In the genomic region with DNA sequence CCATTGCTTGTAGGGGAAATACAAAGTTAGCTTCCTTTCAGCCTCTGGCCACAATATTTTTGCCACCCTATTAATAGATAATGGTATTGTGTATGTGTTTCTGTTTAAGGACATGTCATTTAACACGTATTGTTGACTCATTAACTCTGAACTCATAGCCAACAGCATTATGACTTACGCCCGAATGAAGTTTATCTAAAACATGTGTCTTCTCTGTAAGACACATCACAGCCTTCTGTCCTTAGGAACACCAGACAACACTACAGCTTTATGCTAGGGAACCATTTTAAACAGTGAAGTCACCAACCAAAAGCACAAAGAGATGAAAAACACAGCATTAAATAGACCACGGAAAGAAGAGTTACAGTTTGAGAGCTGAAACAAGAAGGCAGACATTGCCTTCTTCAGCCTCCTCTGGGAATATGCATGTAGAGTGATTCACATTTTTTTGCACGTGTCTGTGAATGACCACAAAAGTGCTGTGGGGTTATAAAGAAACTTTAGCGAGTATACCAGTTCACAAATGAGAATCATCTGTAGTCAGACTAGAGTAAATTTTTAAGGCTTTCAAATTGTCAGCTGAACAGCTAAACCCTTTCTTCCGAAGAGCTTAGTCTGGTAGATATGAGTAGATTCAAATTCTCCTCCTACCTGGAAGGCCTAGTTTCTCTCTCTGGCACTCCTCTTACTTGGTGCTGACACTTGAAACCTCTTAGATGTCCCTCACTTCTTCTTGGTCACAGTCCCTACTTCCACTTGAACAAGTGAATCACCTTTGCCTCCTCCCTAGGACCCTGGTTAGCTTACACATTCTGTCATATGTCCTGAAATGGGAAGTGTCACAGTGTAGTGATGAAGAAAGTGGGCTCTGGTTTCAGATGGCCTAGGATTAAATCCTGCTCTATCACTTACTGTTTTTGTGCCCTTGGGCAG, we compare ENCODE assay signal across 9 cellular contexts. TPM values are rescaled to one million over a fixed set of nuclear protein-coding genes. Genes with fewer than 3 reads are reported as not detected.
DNase-seq lines count a peak whose midpoint lies in the region; ATAC-seq, FAIRE-seq and TF ChIP-seq lines count a peak whose summit lies in the region.
"Had no signal": no experiment of that assay in that cellular context is flagged by ENCODE, and none has a peak within 500 bp of the region (broad histone marks: within the 10 kb centered on the region; RNA-seq: fewer than 3 reads in every experiment).

No MANE protein-coding gene starts in this region.

- no peak overlapping the region for H4K8ac ChIP-seq in mesendoderm (ENCODE audit: low read depth, low read length)

- H3K27ac ChIP-seq in Karpas-422 (ENCODE audit: low read length): peak overlapping the region; percentile 98
- H3K27ac ChIP-seq in keratinocyte (ENCODE audit: control insufficient read depth, insufficient read depth, low read length): no peak overlapping the region
- no peak overlapping the region for H3K27ac ChIP-seq in mesendoderm (ENCODE audit: low read depth, low read length)
- H3K27ac ChIP-seq in right lobe of liver: no peak overlapping the region

- peak overlapping the region; percentile 12; the same call in 1 of the 2 replicates for H3K4me3 ChIP-seq in Karpas-422 (ENCODE audit: low read length)
- no peak overlapping the region for H3K4me3 ChIP-seq in keratinocyte (ENCODE audit: control insufficient read depth in 2 of 3, extremely low read depth in 1 of 3, insufficient read depth in 2 of 3, low read depth in 1 of 3, low read length in 3 of 3)
- no peak overlapping the region for H3K4me3 ChIP-seq in mesendoderm (ENCODE audit: low read length)
- no peak overlapping the region for H3K4me3 ChIP-seq in right lobe of liver

- ATAC-seq in GM18502 (IDR thresholded peaks at IDR 0.05; ENCODE audit: poor library complexity, unreplicated experiment) (peak; percentile 63), GM21717 (IDR thresholded peaks at IDR 0.05; ENCODE audit: unreplicated experiment) (peak; percentile 44), right lobe of liver (no peak)

- no peaks in the 10 kb centered on the region for H3K79me1 ChIP-seq in mesendoderm (ENCODE audit: low read length)

- no peak overlapping the region for H3K18ac ChIP-seq in mesendoderm (ENCODE audit: low read length)

- TF ChIP-seq CTCF in keratinocyte (optimal IDR thresholded peaks at IDR 0.05 in 1 of 3, IDR thresholded peaks at IDR 0.05 in 1 of 3, conservative IDR thresholded peaks at IDR 0.05 in 1 of 3; ENCODE audit: extremely low read depth in 1 of 3, insufficient read depth in 2 of 3, low read length in 3 of 3) (no peak), right lobe of liver (IDR thresholded peaks at IDR 0.05) (no peak)

- H3K9ac ChIP-seq in Karpas-422 (ENCODE audit: low read length) (peak overlapping the region; percentile 32), keratinocyte (ENCODE audit: control insufficient read depth, extremely low read depth, insufficient read depth, low read length) (no peak overlapping the region), mesendoderm (ENCODE audit: low read length) (no peak overlapping the region)

- 0 out of 2 replicates have a peak, but pooled peaks cover 4% of the 10 kb centered on the region for H3K36me3 ChIP-seq in Karpas-422 (ENCODE audit: insufficient read depth, low read length)
- H3K36me3 ChIP-seq in keratinocyte (ENCODE audit: control insufficient read depth in 2 of 2, extremely low read depth in 1 of 2, insufficient read depth in 2 of 2, low read length in 2 of 2): no peaks in the 10 kb centered on the region
- H3K36me3 ChIP-seq in mesendoderm (ENCODE audit: control insufficient read depth, insufficient read depth, low read length): no peaks in the 10 kb centered on the region
- H3K36me3 ChIP-seq in right lobe of liver: no peaks in the 10 kb centered on the region

- H3K9me3 ChIP-seq in Karpas-422 (ENCODE audit: low read length) (no peaks in the 10 kb centered on the region), keratinocyte (ENCODE audit: control insufficient read depth, low read depth, low read length) (no peaks in the 10 kb centered on the region), right lobe of liver (no peaks in the 10 kb centered on the region)

- no peak for TF ChIP-seq POLR2A in right lobe of liver (IDR thresholded peaks at IDR 0.05)

- H2AK5ac ChIP-seq in mesendoderm (ENCODE audit: low read length): no peak overlapping the region

- FAIRE-seq in keratinocyte (lab: Jason Lieb, UNC): peak; percentile 71

- H3K27me3 ChIP-seq in Karpas-422 (ENCODE audit: low read length) (no peaks in the 10 kb centered on the region), keratinocyte (ENCODE audit: control insufficient read depth, extremely low read depth, insufficient read depth, low read length) (no peaks in the 10 kb centered on the region), mesendoderm (ENCODE audit: insufficient read depth, low read length, poor library complexity) (no peaks in the 10 kb centered on the region), right lobe of liver (no peaks in the 10 kb centered on the region)

- DNase-seq in Karpas-422 (peak; percentile 52), keratinocyte (ENCODE audit: low read depth, low spot score) (no peak), GF-D8 (lab: John Stamatoyannopoulos, UW) (no peak), mesendoderm (no peak), iPS-NIHi11 (ENCODE audit: low spot score) (no peak), right lobe of liver (no peak)
- DNase-seq: activated CD4-positive, alpha-beta T cell treated with anti-CD3 and anti-CD28 coated beads for 4 hours had no signal

- no peaks in the 10 kb centered on the region for H3K9me2 ChIP-seq in Karpas-422 (replicated peaks; ENCODE audit: insufficient read depth, low read length)

- H3K4me2 ChIP-seq in Karpas-422 (ENCODE audit: low read depth, low read length, poor library complexity, severe bottlenecking) (peak overlapping the region; percentile 48), keratinocyte (ENCODE audit: control insufficient read depth, extremely low read depth, insufficient read depth, low read depth, low read length) (no peak overlapping the region), mesendoderm (ENCODE audit: low read length) (no peak overlapping the region)

- H3K9me1 ChIP-seq in keratinocyte (ENCODE audit: control insufficient read depth, extremely low read depth, insufficient read depth, low read length): no peaks in the 10 kb centered on the region

- no peak overlapping the region for H2BK15ac ChIP-seq in mesendoderm (replicated peaks; ENCODE audit: low read depth)

- no peak overlapping the region for H4K5ac ChIP-seq in mesendoderm (ENCODE audit: low read length)

- H3K56ac ChIP-seq in mesendoderm (ENCODE audit: low read length): no peak overlapping the region

- H4K20me1 ChIP-seq in Karpas-422 (ENCODE audit: insufficient read depth, low read depth, low read length) (no peaks in the 10 kb centered on the region), keratinocyte (ENCODE audit: control insufficient read depth, extremely low read depth, insufficient read depth, low read length) (no peaks in the 10 kb centered on the region)

- H3K23ac ChIP-seq in mesendoderm (ENCODE audit: low read length): no peak overlapping the region

- dilution Hi-C loops in keratinocyte (cut with MboI; ENCODE audit: extremely low pct_ligation_motif_present, low sequenced_read_pairs): no loop called here

- WGBS in mesendoderm (ENCODE audit: extremely low coverage, insufficient coverage, low lambda C conversion rate): no CpG with 5 or more reads among the region's 7 CpGs
- 69% methylated on average over 6 of the region's 7 CpGs for WGBS in right lobe of liver (ENCODE audit: insufficient coverage, low coverage, low lambda C conversion rate, missing lambda C conversion rate)

- H3K79me2 ChIP-seq in Karpas-422 (ENCODE audit: low read length) (peaks cover 76% of the 10 kb centered on the region), keratinocyte (ENCODE audit: control insufficient read depth, insufficient read depth, low read length) (peaks cover 21% of the 10 kb centered on the region), mesendoderm (ENCODE audit: control insufficient read depth, insufficient read depth, low read length) (no peaks in the 10 kb centered on the region)

- no peak overlapping the region for H2BK5ac ChIP-seq in mesendoderm (ENCODE audit: low read length)

- intact Hi-C loops in right lobe of liver (cut with DNase I): no loop called here

- H3K4me1 ChIP-seq in Karpas-422 (ENCODE audit: low read length) (peaks cover 81% of the 10 kb centered on the region), keratinocyte (ENCODE audit: control insufficient read depth, extremely low read depth, insufficient read depth, low read length) (peaks cover 11% of the 10 kb centered on the region), mesendoderm (ENCODE audit: control insufficient read depth, low read depth, low read length) (no peaks in the 10 kb centered on the region), right lobe of liver (no peaks in the 10 kb centered on the region)

- H2AFZ ChIP-seq in Karpas-422 (ENCODE audit: low read length) (no peak overlapping the region), keratinocyte (ENCODE audit: control insufficient read depth, low read length) (no peak overlapping the region)

- no peak overlapping the region for H3K4ac ChIP-seq in mesendoderm (ENCODE audit: low read depth, low read length)

- H2BK120ac ChIP-seq in mesendoderm (ENCODE audit: low read depth, low read length): no peak overlapping the region

RNA-seq across cellular contexts. Expression of a gene that starts 32.2 kb away (rescaled TPM):
- 42.0 and 58.9 TPM in 2 replicates for total RNA-seq in Karpas-422 (2014; rRNA removed; shearing (Covaris generic); ENCODE audit: low replicate concordance)
- 21.2 to 22.4 TPM (median 22.0 TPM) in 3 replicates for polyA plus RNA-seq in keratinocyte
- 6.9 TPM for polyA plus RNA-seq in keratinocyte (2011; ENCODE audit: low read depth)
- 12.4 and 15.5 TPM in 2 replicates for polyA plus RNA-seq in keratinocyte (2011; cell fraction: cytosol; rRNA removed)
- polyA plus RNA-seq in keratinocyte (2011; cell fraction: nucleus; rRNA removed): 46.6 and 49.7 TPM in 2 replicates
- 6.9 and 8.9 TPM in 2 replicates for polyA plus RNA-seq in keratinocyte (2012; ENCODE audit: low replicate concordance)
- polyA minus RNA-seq in keratinocyte: 27.5 to 59.2 TPM (median 50.0 TPM) in 3 replicates
- 22.1 TPM for polyA minus RNA-seq in keratinocyte (2011; cell fraction: cytosol; rRNA and poly(A)+ RNA removed)
- 39.6 and 63.1 TPM in 2 replicates for polyA minus RNA-seq in keratinocyte (2011; cell fraction: nucleus; rRNA and poly(A)+ RNA removed)
- polyA plus RNA-seq in mesendoderm (2013, experiment 1 of 2): 1.4 TPM
- 1.5 TPM for polyA plus RNA-seq in mesendoderm (2013, experiment 2 of 2)
- 1 to 10 TPM; 1.8 to 5.3 (median 2.9) TPM for total RNA-seq in right lobe of liver

Comparison
In these comparisons a context has a peak if more than half of its experiments do, and no peak if none do; other contexts are left out.
1. ATAC-seq: peak in GM18502 (single experiment) and GM21717 (single experiment); none in right lobe of liver (0 of 4).